27 cellular contexts compared by ENCODE assay signal in the genomic region with DNA sequence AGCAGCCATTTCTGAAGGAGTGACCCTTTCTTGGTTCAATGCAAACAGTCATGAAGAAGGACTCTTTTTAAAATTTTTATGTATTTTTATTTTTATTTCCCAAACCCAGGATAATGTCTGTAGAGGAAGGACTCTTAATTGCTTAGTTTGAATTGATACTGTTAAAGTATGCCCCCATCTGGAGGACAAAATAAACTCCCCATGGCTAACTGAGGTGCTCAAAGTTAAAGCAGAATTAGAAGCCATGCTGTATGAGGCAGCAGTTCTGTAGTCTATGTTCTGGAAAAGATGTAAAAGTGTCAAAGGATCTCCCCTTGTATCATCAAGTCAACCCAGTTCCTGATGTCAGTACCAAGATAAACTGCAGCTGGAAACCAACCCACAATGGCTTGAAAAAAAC.
"Had no signal": no experiment of that assay in that cellular context is flagged by ENCODE, and none has a peak within 500 bp of the region (broad histone marks: within the 10 kb centered on the region; RNA-seq: fewer than 3 reads in every experiment).

No MANE protein-coding gene starts in this region.

- H3K36me3 Mint-ChIP-seq: activated CD4-positive, alpha-beta memory T cell treated with anti-CD3 and anti-CD28 coated beads for 36 hours; activated naive CD4-positive, alpha-beta T cell treated with anti-CD3 and anti-CD28 coated beads, Interleukin-2, amount 50 U/mL, for 72 hours; brain had no signal

- H3K27ac ChIP-seq: cardiac muscle cell, KMS-11, Peyer's patch had no signal

- H3K4me1 Mint-ChIP-seq: activated CD4-positive, alpha-beta T cell treated with anti-CD3 and anti-CD28 coated beads, Interleukin-2, amount 10 ng/mL, durations not matched to agents 7 days and 5 days; activated naive CD8-positive, alpha-beta T cell treated with anti-CD3 and anti-CD28 coated beads, Interleukin-2, amount 50 U/mL, for 24 hours; brain had no signal

- H3K9ac ChIP-seq: KMS-11 had no signal

- H3K9me3 ChIP-seq: Peyer's patch had no signal

- ATAC-seq: activated naive CD4-positive, alpha-beta T cell treated with anti-CD3 and anti-CD28 coated beads, Interleukin-2, amount 50 U/mL, for 72 hours; activated naive CD8-positive, alpha-beta T cell treated with anti-CD3 and anti-CD28 coated beads, Interleukin-2, amount 50 U/mL, for 24 hours; activated T-cell treated with anti-CD3 and anti-CD28 coated beads, Interleukin-2, amount 50 U/mL, for 4 hours had no signal

- H3K27me3 ChIP-seq: cardiac muscle cell, Peyer's patch had no signal

- H3K4me1 ChIP-seq: Peyer's patch had no signal

- H3K36me3 ChIP-seq: cardiac muscle cell, Peyer's patch had no signal

- DNase-seq: activated CD4-positive, alpha-beta memory T cell treated with anti-CD3 and anti-CD28 coated beads for 36 hours; activated CD4-positive, alpha-beta T cell treated with anti-CD3 and anti-CD28 coated beads, Interleukin-2, amount 10 ng/mL, durations not matched to agents 7 days and 5 days; activated CD4-positive, CD25-positive, alpha-beta regulatory T cell; activated CD8-positive, alpha-beta memory T cell treated with anti-CD3 and anti-CD28 coated beads for 24 hours; activated effector memory CD4-positive, alpha-beta T cell treated with anti-CD3 and anti-CD28 coated beads, Interleukin-2, amount 50 U/mL, for 16 hours; activated naive CD4-positive, alpha-beta T cell treated with Interleukin-2 at 50 U/mL for 16 hours; activated naive CD8-positive, alpha-beta T cell treated with anti-CD3 and anti-CD28 coated beads, Interleukin-2, amount 50 U/mL, for 24 hours; activated T-cell treated with anti-CD3 and anti-CD28 coated beads, Interleukin-2, amount 50 U/mL, for 4 hours; amniotic stem cell; cerebellar nuclear complex; NCI-H1092 treated with DMSO at 0.1 percent for 48 hours; NCI-H1417 treated with DMSO at 0.1 percent for 48 hours; NCI-H1694; NCI-H2029; NCI-H2107; NCI-H345; NCI-H510A; NCI-H69; NK-92 treated with Interleukin-12 subunit alpha and Interleukin-12 subunit beta, amount 100 ng/mL, for 24 hours; Peyer's patch; SHP77 treated with DMSO at 0.1 percent for 48 hours; T-helper 9 cell had no signal

- H3K27ac Mint-ChIP-seq: activated CD4-positive, alpha-beta memory T cell treated with anti-CD3 and anti-CD28 coated beads for 36 hours; activated CD4-positive, alpha-beta T cell treated with anti-CD3 and anti-CD28 coated beads, Interleukin-2, amount 10 ng/mL, durations not matched to agents 7 days and 5 days; activated naive CD4-positive, alpha-beta T cell treated with anti-CD3 and anti-CD28 coated beads, Interleukin-2, amount 50 U/mL, for 72 hours; activated naive CD8-positive, alpha-beta T cell treated with anti-CD3 and anti-CD28 coated beads, Interleukin-2, amount 50 U/mL, for 24 hours; brain; T-helper 1 cell treated with Interleukin-12 subunit alpha and Interleukin-12 subunit beta and Interleukin-4 antibody, amounts not matched to agents 30 μg/mL and 1 μg/mL, for 36 hours had no signal

- H3K4me3 Mint-ChIP-seq: activated CD4-positive, alpha-beta memory T cell treated with anti-CD3 and anti-CD28 coated beads for 36 hours; activated CD4-positive, alpha-beta T cell treated with anti-CD3 and anti-CD28 coated beads, Interleukin-2, amount 10 ng/mL, durations not matched to agents 7 days and 5 days; activated naive CD8-positive, alpha-beta T cell treated with anti-CD3 and anti-CD28 coated beads, Interleukin-2, amount 50 U/mL, for 24 hours; activated T-cell treated with anti-CD3 and anti-CD28 coated beads, Interleukin-2, amount 50 U/mL, for 4 hours; brain; T-helper 1 cell treated with Interleukin-12 subunit alpha and Interleukin-12 subunit beta and Interleukin-4 antibody, amounts not matched to agents 30 μg/mL and 1 μg/mL, for 36 hours had no signal

- H3K9me3 Mint-ChIP-seq: brain had no signal

- H3K4me2 ChIP-seq: KMS-11 had no signal

- H3K4me3 ChIP-seq: cardiac muscle cell, Peyer's patch had no signal

- H3K27me3 Mint-ChIP-seq: activated CD4-positive, alpha-beta memory T cell treated with anti-CD3 and anti-CD28 coated beads for 36 hours; activated CD4-positive, alpha-beta T cell treated with anti-CD3 and anti-CD28 coated beads, Interleukin-2, amount 10 ng/mL, durations not matched to agents 7 days and 5 days; activated naive CD8-positive, alpha-beta T cell treated with anti-CD3 and anti-CD28 coated beads, Interleukin-2, amount 50 U/mL, for 24 hours; brain had no signal
